ENCODE assay signal across 9 cellular contexts in genomic region chr3:155323063-155323666, GRCh38. TPM values are rescaled to one million over a fixed set of nuclear protein-coding genes. Genes with fewer than 3 reads are reported as not detected.
A peak's percentile ranks its signal among the peaks of the same experiment; 100 is the strongest.
DNase-seq lines count a peak whose midpoint lies in the region; ATAC-seq and TF ChIP-seq lines count a peak whose summit lies in the region.
"Had no signal": no experiment of that assay in that cellular context is flagged by ENCODE, and none has a peak within 500 bp of the region (broad histone marks: within the 10 kb centered on the region; RNA-seq: fewer than 3 reads in every experiment).

No MANE protein-coding gene starts in this region.

- H3K4me3 ChIP-seq in astrocyte of the spinal cord (ENCODE audit: low read depth, low read length) (no peak overlapping the region), suprapubic skin (no peak overlapping the region)

- in situ Hi-C loops in astrocyte of the spinal cord (cut with HindIII; ENCODE audit: low sequenced_read_pairs) = no loop called here

- TF ChIP-seq CTCF in astrocyte of the spinal cord (IDR thresholded peaks at IDR 0.05; ENCODE audit: low read depth, low read length) (peak; percentile 72), suprapubic skin (IDR thresholded peaks at IDR 0.05) (peak; percentile 29 to 56)

- no peak for TF ChIP-seq POLR2A in suprapubic skin (IDR thresholded peaks at IDR 0.05)

- H3K36me3 ChIP-seq in suprapubic skin = no peaks in the 10 kb centered on the region

- no peaks in the 10 kb centered on the region for H3K4me1 ChIP-seq in suprapubic skin

- H3K27ac ChIP-seq in suprapubic skin = no peak overlapping the region

- DNase-seq in DMS79 treated with DMSO at 0.1 percent for 48 hours (lab: John Stamatoyannopoulos, UW) (peak; percentile 34), NCI-H510A treated with DMSO at 0.1 percent for 48 hours (lab: John Stamatoyannopoulos, UW) (peak; percentile 87), astrocyte of the spinal cord (ENCODE audit: low read depth, low spot score) (peak; percentile 85), iPS-NIHi7 (ENCODE audit: extremely low spot score) (peak; percentile 71), suprapubic skin (ENCODE audit: low spot score in 2 of 2) (no peak)
- DNase-seq in activated effector memory CD4-positive, alpha-beta T cell treated with Interleukin-2 at 50 U/mL for 16 hours = no peak

- no peaks in the 10 kb centered on the region for H3K27me3 ChIP-seq in suprapubic skin

- ATAC-seq in GM19455 (IDR thresholded peaks at IDR 0.05; ENCODE audit: unreplicated experiment) (peak; percentile 83), HG03520 (IDR thresholded peaks at IDR 0.05; ENCODE audit: unreplicated experiment) (peak; percentile 84)

- H3K9me3 ChIP-seq in suprapubic skin = no peaks in the 10 kb centered on the region

- 24% methylated on average over 3 of the region's 3 CpGs for WGBS in suprapubic skin

- TF ChIP-seq EP300 in suprapubic skin (IDR thresholded peaks at IDR 0.05) = no peak

RNA-seq across cellular contexts. Expression of gene STRIT1, which starts 29.7 kb away (rescaled TPM):
- total RNA-seq in suprapubic skin = not detected
- total RNA-seq: activated naive CD4-positive, alpha-beta T cell treated with anti-CD3 and anti-CD28 coated beads, Interleukin-2, amount 50 U/mL, for 72 hours had no signal

Comparison
In these comparisons a context has a peak if more than half of its experiments do, and no peak if none do; other contexts are left out.
1. DNase-seq: peak in DMS79 treated with DMSO at 0.1 percent for 48 hours (single experiment), NCI-H510A treated with DMSO at 0.1 percent for 48 hours (single experiment), astrocyte of the spinal cord (single experiment) and iPS-NIHi7 (single experiment); none in suprapubic skin (0 of 2) and activated effector memory CD4-positive, alpha-beta T cell treated with Interleukin-2 at 50 U/mL for 16 hours (single experiment).